In the genomic region with DNA sequence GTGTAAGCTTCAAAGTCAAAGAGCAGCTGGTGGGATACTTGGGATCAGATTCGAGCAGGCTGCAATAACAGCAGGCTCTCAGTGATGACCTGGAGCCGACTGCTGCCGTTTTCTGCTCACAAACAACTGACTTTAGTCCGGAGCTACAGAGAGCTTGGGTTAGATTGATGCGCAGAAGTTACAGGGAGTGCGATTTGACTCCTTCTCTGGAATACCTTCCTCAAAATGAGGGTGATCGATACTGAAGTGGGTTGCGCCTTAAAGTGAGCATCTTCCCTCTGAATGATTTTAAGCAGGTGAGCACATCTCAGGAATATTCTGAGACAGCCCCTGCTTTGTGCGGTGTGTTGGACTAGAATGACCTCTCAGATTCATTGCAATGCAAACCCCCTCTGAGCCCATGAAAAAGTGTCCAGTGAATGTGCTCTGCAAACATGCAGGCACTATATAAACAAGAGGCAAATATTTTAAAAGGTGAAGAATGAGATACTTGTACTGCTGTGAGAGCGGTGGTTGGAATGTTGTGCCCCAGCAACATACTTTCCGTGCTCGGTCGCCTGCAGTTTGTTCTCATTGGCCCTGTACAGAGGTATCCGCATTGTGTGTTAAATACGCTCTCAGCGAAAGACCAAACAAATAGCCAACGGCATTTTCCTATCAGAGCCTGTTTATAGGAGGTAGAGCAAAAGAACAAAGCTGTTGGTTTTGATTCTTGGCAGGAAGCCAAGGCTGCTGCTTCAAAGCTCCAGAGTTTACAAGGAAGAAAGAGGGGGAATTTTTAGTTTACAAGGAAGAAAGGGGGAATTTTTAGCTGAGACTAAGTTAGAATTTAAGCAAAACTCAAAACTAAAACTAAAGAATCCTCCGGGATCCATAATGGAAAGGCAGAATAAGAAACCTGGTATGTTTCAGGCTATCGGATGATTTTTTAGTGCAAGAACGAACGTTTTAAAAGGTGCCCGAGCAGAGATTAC, we compare ENCODE assay signal across 8 cellular contexts.
DNase-seq lines count a peak whose midpoint lies in the region; ATAC-seq and TF ChIP-seq lines count a peak whose summit lies in the region.

No MANE protein-coding gene starts in this region.

- H3K27me3 ChIP-seq in kidney epithelial cell (ENCODE audit: control insufficient read depth, insufficient read depth, low read length) (no peaks in the 10 kb centered on the region), testis (no peaks in the 10 kb centered on the region)
- H3K27me3 ChIP-seq in CD8-positive, alpha-beta T cell (ENCODE audit: insufficient read depth, low read length) = no peaks in the 10 kb centered on the region

- H3K36me3 ChIP-seq in kidney epithelial cell (ENCODE audit: control insufficient read depth, insufficient read depth, low read length) (no peaks in the 10 kb centered on the region), testis (ENCODE audit: low read depth, missing control alignments) (no peaks in the 10 kb centered on the region)
- no peaks in the 10 kb centered on the region for H3K36me3 ChIP-seq in CD8-positive, alpha-beta T cell (ENCODE audit: insufficient read depth, low read length)

- no peak for ATAC-seq in CD8-positive, alpha-beta T cell

- H3K9me3 ChIP-seq in testis = no peaks in the 10 kb centered on the region
- H3K9me3 ChIP-seq in CD8-positive, alpha-beta T cell (ENCODE audit: low read length) = no peaks in the 10 kb centered on the region

- H3K4me1 ChIP-seq in testis = peaks cover 63% of the 10 kb centered on the region
- no peaks in the 10 kb centered on the region for H3K4me1 ChIP-seq in CD8-positive, alpha-beta T cell (ENCODE audit: insufficient read depth, low read length)

- TF ChIP-seq CTCF in LNCaP clone FGC (IDR thresholded peaks at IDR 0.05; ENCODE audit: control insufficient read depth, extremely low read depth, insufficient read depth) (no peak), astrocyte of the spinal cord (IDR thresholded peaks at IDR 0.05; ENCODE audit: low read depth, low read length) (no peak), kidney epithelial cell (IDR thresholded peaks at IDR 0.05; ENCODE audit: insufficient read depth, low read length, poor library complexity, severe bottlenecking) (no peak), testis (IDR thresholded peaks at IDR 0.05) (no peak)
- TF ChIP-seq CTCF in CD8-positive, alpha-beta T cell (IDR thresholded peaks at IDR 0.05) = no peak

- H3K27ac Mint-ChIP-seq in CD8-positive, alpha-beta T cell = no peak overlapping the region

- WGBS in testis, 2 donors = 16 to 23% methylated on average over 21 to 22 of the region's 22 CpGs

- peak overlapping the region; percentile 80 to 85 for H3K27ac ChIP-seq in testis
- H3K27ac ChIP-seq in CD8-positive, alpha-beta T cell (ENCODE audit: low read depth, low read length) = no peak overlapping the region

- CTCF ChIA-PET in CD8-positive, alpha-beta T cell (lab: Charles Lee) = no interaction called here

- POLR2A ChIA-PET in CD8-positive, alpha-beta T cell (lab: Charles Lee) = no interaction called here

- no peaks in the 10 kb centered on the region for H3K27me3 Mint-ChIP-seq in CD8-positive, alpha-beta T cell (ENCODE audit: low read depth)

- no peak overlapping the region for H3K4me3 Mint-ChIP-seq in CD8-positive, alpha-beta T cell

- no peaks in the 10 kb centered on the region for H3K4me1 Mint-ChIP-seq in CD8-positive, alpha-beta T cell (ENCODE audit: low read depth)

- H3K4me3 ChIP-seq in LNCaP clone FGC (ENCODE audit: low read depth, low read length) = peak overlapping the region; percentile 19
- peak overlapping the region; percentile 14 for H3K4me3 ChIP-seq in astrocyte of the spinal cord (ENCODE audit: low read depth, low read length)
- H3K4me3 ChIP-seq in kidney epithelial cell (ENCODE audit: low read depth, low read length) = no peak overlapping the region
- peak overlapping the region in 1 of 2 donors; percentile 2 for H3K4me3 ChIP-seq in testis
- no peak overlapping the region for H3K4me3 ChIP-seq in CD8-positive, alpha-beta T cell (ENCODE audit: low read depth, low read length)

- no peaks in the 10 kb centered on the region for H3K9me3 Mint-ChIP-seq in CD8-positive, alpha-beta T cell

- DNase-seq in LNCaP clone FGC (ENCODE audit: low read depth) = peak; percentile 88
- peak; percentile 84 for DNase-seq in astrocyte of the spinal cord (ENCODE audit: low read depth, low spot score)
- peak; percentile 39 for DNase-seq in kidney epithelial cell (ENCODE audit: low read depth)
- peak; percentile 67 for DNase-seq in testis
- no peak for DNase-seq in central memory CD4-positive, alpha-beta T cell
- no peak for DNase-seq in T-helper 1 cell
- no peak for DNase-seq in CD8-positive, alpha-beta T cell
- DNase-seq in NCI-H510A (lab: John Stamatoyannopoulos, UW) = no peak

- H3K36me3 Mint-ChIP-seq in CD8-positive, alpha-beta T cell = no peaks in the 10 kb centered on the region

- TF ChIP-seq POLR2A in testis (IDR thresholded peaks at IDR 0.05) = no peak

- in situ Hi-C loops in astrocyte of the spinal cord (cut with HindIII; ENCODE audit: low sequenced_read_pairs) = no loop called here

- intact Hi-C loops in testis (cut with DNase I; ENCODE audit: low total_unique reads) = no loop called here
- intact Hi-C loops in CD8-positive, alpha-beta T cell (cut with DNase I, micrococcal nuclease) = loop anchor here in 1 of 2 experiments (5.0 kb wide), 1 partner anchor 573 kb away; no protein-coding TSS in a partner anchor

Comparison
In these comparisons a context has a peak if more than half of its experiments do, and no peak if none do; other contexts are left out.
1. DNase-seq: peak in LNCaP clone FGC (single experiment), astrocyte of the spinal cord (single experiment), kidney epithelial cell (single experiment) and testis (single experiment); none in central memory CD4-positive, alpha-beta T cell (single experiment), T-helper 1 cell (0 of 5), CD8-positive, alpha-beta T cell (0 of 7) and NCI-H510A (single experiment).
2. H3K4me3 ChIP-seq: peak in LNCaP clone FGC (single experiment) and astrocyte of the spinal cord (single experiment); none in kidney epithelial cell (single experiment) and CD8-positive, alpha-beta T cell (single experiment).